Comparison of ENCODE assay signal across 10 cellular contexts in the genomic region with DNA sequence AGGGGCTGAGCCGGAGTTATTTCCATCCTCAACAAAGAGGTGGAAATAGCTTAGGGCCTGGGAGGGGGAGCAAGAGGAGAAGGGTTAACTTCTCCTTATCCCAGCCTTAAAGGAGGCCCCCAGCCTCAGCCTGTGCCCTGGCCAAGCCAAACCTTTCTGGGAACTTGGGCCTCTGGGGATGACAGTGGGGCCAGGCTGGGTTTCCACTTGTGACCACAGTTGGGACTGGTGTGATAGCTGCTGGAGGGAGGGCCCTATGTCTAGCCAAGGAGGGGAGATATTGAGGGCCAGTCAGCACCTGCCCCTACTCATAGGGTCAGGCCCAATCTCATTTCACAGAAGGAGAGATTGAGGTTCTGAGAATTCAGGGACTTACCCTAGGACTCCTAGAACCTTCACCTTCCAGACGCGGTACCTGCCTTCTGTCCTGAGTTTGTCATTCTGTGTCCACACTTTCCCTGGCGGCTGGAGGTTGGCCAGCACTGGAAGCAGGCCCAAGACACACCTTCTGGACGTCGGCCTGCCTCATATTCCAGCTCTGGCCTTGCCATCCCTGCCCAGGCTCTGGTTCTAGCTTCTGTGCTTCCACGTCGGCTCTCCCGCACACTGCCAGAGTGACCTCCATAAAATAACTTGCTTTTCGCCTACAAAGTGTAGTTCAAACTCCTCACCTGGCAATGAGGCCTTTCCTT. TPM values are rescaled to one million over a fixed set of nuclear protein-coding genes. Genes with fewer than 3 reads are reported as not detected.
A peak's percentile ranks its signal among the peaks of the same experiment; 100 is the strongest.
DNase-seq lines count a peak whose midpoint lies in the region; ATAC-seq and TF ChIP-seq lines count a peak whose summit lies in the region.
"Had no signal": no experiment of that assay in that cellular context is flagged by ENCODE, and none has a peak within 500 bp of the region (broad histone marks: within the 10 kb centered on the region; RNA-seq: fewer than 3 reads in every experiment).

No MANE protein-coding gene starts in this region.

- no peaks in the 10 kb centered on the region for H3K27me3 ChIP-seq in mammary epithelial cell (ENCODE audit: insufficient read depth, low read length)
- no peaks in the 10 kb centered on the region for H3K27me3 ChIP-seq in left lung
- no peaks in the 10 kb centered on the region for H3K27me3 ChIP-seq in transverse colon
- H3K27me3 ChIP-seq: tibial nerve had no signal

- H3K27ac Mint-ChIP-seq in MCF 10A (ENCODE audit: low read depth, unreplicated experiment), result peak overlapping the region; percentile 66
- no peak overlapping the region for H3K27ac Mint-ChIP-seq in T-helper 2 cell treated with Interferon-gamma antibody and Interleukin-4, amounts not matched to agents 5 μg/mL and 100 μg/mL, for 36 hours

- CTCF ChIA-PET in MCF 10A (lab: Yijun Ruan, JAX) (interaction anchor here (1.2 kb wide), 2 partner anchors 28 to 283 kb away, joined by 3 read pairs; no protein-coding TSS in a partner anchor), mammary epithelial cell (lab: Charles Lee; ENCODE audit: low non-redundant PET) (no interaction called here), RWPE1 (lab: Yijun Ruan, JAX) (no interaction called here)

- WGBS in mammary epithelial cell (ENCODE audit: low coverage, missing lambda C conversion rate), result 72% methylated on average over 10 of the region's 10 CpGs
- 73 to 78% methylated on average over 4 to 10 of the region's 10 CpGs for WGBS in transverse colon (ENCODE audit: low coverage in 1 of 2), 2 donors

- in situ Hi-C loops in mammary epithelial cell (cut with MboI; ENCODE audit: low sequenced_read_pairs in 2 of 2) (no loop called here), transverse colon (cut with MboI; ENCODE audit: low pct_ligation_motif_present in 1 of 4, low pct_unique_long_range_greater_than_20kb in 1 of 4, low sequenced_read_pairs in 3 of 4) (no loop called here)

- BruUV-seq in MCF 10A (replicated peaks; lab: Mats Ljungman, UMichigan) (no TSS peak), mammary epithelial cell (replicated peaks; lab: Mats Ljungman, UMichigan) (no TSS peak)

- no peaks in the 10 kb centered on the region for H3K27me3 Mint-ChIP-seq in MCF 10A (ENCODE audit: insufficient read depth, unreplicated experiment)
- H3K27me3 Mint-ChIP-seq in T-helper 2 cell treated with Interferon-gamma antibody and Interleukin-4, amounts not matched to agents 5 μg/mL and 100 μg/mL, for 36 hours (ENCODE audit: low read depth), result no peaks in the 10 kb centered on the region

- intact Hi-C loops in MCF 10A (cut with micrococcal nuclease) (no loop called here), mammary epithelial cell (cut with micrococcal nuclease) (no loop called here), left lung (cut with DNase I) (no loop called here), transverse colon (cut with DNase I; ENCODE audit: low total_unique reads) (no loop called here)

- H4K20me1 ChIP-seq in mammary epithelial cell (ENCODE audit: insufficient read depth, low read length), result no peaks in the 10 kb centered on the region

- peak; percentile 23 for ATAC-seq in left lung
- no peak for ATAC-seq in HG02610 (IDR thresholded peaks at IDR 0.05; ENCODE audit: unreplicated experiment)

- H3K36me3 Mint-ChIP-seq in MCF 10A (ENCODE audit: insufficient read depth, unreplicated experiment), result no peaks in the 10 kb centered on the region
- H3K36me3 Mint-ChIP-seq in T-helper 2 cell treated with Interferon-gamma antibody and Interleukin-4, amounts not matched to agents 5 μg/mL and 100 μg/mL, for 36 hours (ENCODE audit: low read depth), result peaks cover 6% of the 10 kb centered on the region

- H3K9me3 Mint-ChIP-seq in MCF 10A (ENCODE audit: unreplicated experiment), result no peaks in the 10 kb centered on the region
- H3K9me3 Mint-ChIP-seq in T-helper 2 cell treated with Interferon-gamma antibody and Interleukin-4, amounts not matched to agents 5 μg/mL and 100 μg/mL, for 36 hours, result no peaks in the 10 kb centered on the region

- H3K27ac ChIP-seq in mammary epithelial cell (ENCODE audit: insufficient read depth, low read depth, low read length), result no peak overlapping the region
- H3K27ac ChIP-seq in RWPE1, result peak overlapping the region; percentile 93
- H3K27ac ChIP-seq in left lung, result peak overlapping the region in 1 of 2 donors; percentile 95
- H3K27ac ChIP-seq in transverse colon, result no peak overlapping the region

- H3K4me2 ChIP-seq in mammary epithelial cell (ENCODE audit: insufficient read depth, low read depth, low read length), result no peak overlapping the region

- no peak overlapping the region for H3K9ac ChIP-seq in mammary epithelial cell (ENCODE audit: insufficient read depth, low read length)

- peaks cover 8% of the 10 kb centered on the region for H3K4me1 ChIP-seq in mammary epithelial cell (ENCODE audit: insufficient read depth, low read length)
- H3K4me1 ChIP-seq in left lung, result peaks cover 37 to 75% of the 10 kb centered on the region in 2 donors
- H3K4me1 ChIP-seq in transverse colon, result peaks cover 7 to 46% (median 25%) of the 10 kb centered on the region in 4 donors

- H3K4me3 ChIP-seq in mammary epithelial cell (replicated peaks in 1 of 3; ENCODE audit: insufficient read depth in 1 of 3, low read depth in 2 of 3, low read length in 3 of 3), result no peak overlapping the region
- peak overlapping the region in 1 of 2 donors; percentile 72 for H3K4me3 ChIP-seq in left lung
- H3K4me3 ChIP-seq in transverse colon, result no peak overlapping the region
- H3K4me3 ChIP-seq: tibial nerve had no signal

- no peak overlapping the region for H3K4me3 Mint-ChIP-seq in MCF 10A (ENCODE audit: unreplicated experiment)
- H3K4me3 Mint-ChIP-seq in T-helper 2 cell treated with Interferon-gamma antibody and Interleukin-4, amounts not matched to agents 5 μg/mL and 100 μg/mL, for 36 hours, result no peak overlapping the region

- TF ChIP-seq CTCF in MCF 10A (IDR thresholded peaks at IDR 0.05; ENCODE audit: unreplicated experiment), result no peak
- no peak for TF ChIP-seq CTCF in mammary epithelial cell (conservative IDR thresholded peaks at IDR 0.05 in 1 of 2, IDR thresholded peaks at IDR 0.05 in 1 of 2; ENCODE audit: extremely low read depth in 1 of 2, insufficient read depth in 1 of 2, low read depth in 1 of 2, low read length in 2 of 2)
- no peak for TF ChIP-seq CTCF in RWPE1 (conservative IDR thresholded peaks at IDR 0.05; ENCODE audit: low read depth)
- TF ChIP-seq CTCF in left lung (IDR thresholded peaks at IDR 0.05), result no peak
- TF ChIP-seq CTCF in transverse colon (IDR thresholded peaks at IDR 0.05), result no peak

- POLR2A ChIA-PET in MCF 10A (lab: Yijun Ruan, JAX), result no interaction called here
- POLR2A ChIA-PET in RWPE1 (lab: Yijun Ruan, JAX; ENCODE audit: low non-redundant PET), result no interaction called here

- peaks cover 80% of the 10 kb centered on the region for H3K79me2 ChIP-seq in mammary epithelial cell (ENCODE audit: insufficient read depth, low read length)

- H3K9me3 ChIP-seq in mammary epithelial cell (replicated peaks; ENCODE audit: insufficient read depth, low read length) (no peaks in the 10 kb centered on the region), left lung (no peaks in the 10 kb centered on the region), transverse colon (no peaks in the 10 kb centered on the region)
- H3K9me3 ChIP-seq: tibial nerve had no signal

- DNase-seq in MCF 10A (ENCODE audit: unreplicated experiment) (peak; percentile 24), mammary epithelial cell (no peak), RWPE1 (ENCODE audit: low spot score) (no peak), left lung (peak in 1 of 2 donors; percentile 65), transverse colon (peak; percentile 42), kidney tubule cell (ENCODE audit: low spot score) (no peak)
- DNase-seq in T-helper 2 cell treated with Interferon-gamma antibody and Interleukin-4, amounts not matched to agents 5 μg/mL and 100 μg/mL, for 36 hours (ENCODE audit: low spot score), result no peak
- DNase-seq: NCI-H187 had no signal

- no peak overlapping the region for H2AFZ ChIP-seq in mammary epithelial cell (ENCODE audit: low read depth, low read length)

- no peak for TF ChIP-seq EP300 in transverse colon (IDR thresholded peaks at IDR 0.05; ENCODE audit: low read depth)

- no peaks in the 10 kb centered on the region for H3K36me3 ChIP-seq in mammary epithelial cell (ENCODE audit: insufficient read depth, low read length)
- no peaks in the 10 kb centered on the region for H3K36me3 ChIP-seq in left lung
- H3K36me3 ChIP-seq in transverse colon, result no peaks in the 10 kb centered on the region
- H3K36me3 ChIP-seq: tibial nerve had no signal

- TF ChIP-seq POLR2A in transverse colon (IDR thresholded peaks at IDR 0.05), result no peak

- dilution Hi-C loops in mammary epithelial cell (cut with HindIII; ENCODE audit: low sequenced_read_pairs), result no loop called here

- peaks cover 22% of the 10 kb centered on the region for H3K4me1 Mint-ChIP-seq in MCF 10A (ENCODE audit: insufficient read depth, unreplicated experiment)
- peaks cover 44% of the 10 kb centered on the region for H3K4me1 Mint-ChIP-seq in T-helper 2 cell treated with Interferon-gamma antibody and Interleukin-4, amounts not matched to agents 5 μg/mL and 100 μg/mL, for 36 hours (ENCODE audit: low read depth)

RNA-seq across cellular contexts. Expression of gene RELT, which starts 3.1 kb away (rescaled TPM):
- total RNA-seq in MCF 10A (2022) (5.8 and 8.4 TPM in 2 replicates), mammary epithelial cell (10 to 100 TPM in 1 of 2 donors, 1 to 10 TPM in 1; 4.5 to 10.2 TPM), left lung (10 to 100 TPM; 11.7 to 30.7 TPM), transverse colon (10 to 100 TPM in 1 of 4 donors, 1 to 10 TPM in 3; 2.0 to 10.1 (median 6.1) TPM)
- 5.1 TPM for polyA plus RNA-seq in mammary epithelial cell
- polyA minus RNA-seq in mammary epithelial cell, result 8.6 TPM

Comparison
In these comparisons a context has a peak if more than half of its experiments do, and no peak if none do; other contexts are left out.
1. DNase-seq: peak in MCF 10A (single experiment) and transverse colon (single experiment); none in mammary epithelial cell (single experiment), RWPE1 (single experiment), kidney tubule cell (single experiment) and T-helper 2 cell treated with Interferon-gamma antibody and Interleukin-4, amounts not matched to agents 5 μg/mL and 100 μg/mL, for 36 hours (single experiment).